ENCODE assay signal across 28 cellular contexts in genomic region chr5:30667293-30667692, GRCh38.
"Had no signal": no experiment of that assay in that cellular context is flagged by ENCODE, and none has a peak within 500 bp of the region (broad histone marks: within the 10 kb centered on the region; RNA-seq: fewer than 3 reads in every experiment).

No MANE protein-coding gene starts in this region.

- H3K9ac ChIP-seq: neural progenitor cell, parathyroid adenoma had no signal

- H3K79me2 ChIP-seq: parathyroid adenoma had no signal

- H3K27me3 ChIP-seq: neural progenitor cell, ovary, spleen, suprapubic skin, testis, tibial artery, transverse colon, upper lobe of right lung, uterus had no signal

- H3K4me1 ChIP-seq: neural progenitor cell, parathyroid adenoma, psoas muscle, spleen, suprapubic skin, testis, tibial artery, transverse colon, upper lobe of right lung, uterus had no signal

- H2AFZ ChIP-seq: neural progenitor cell, parathyroid adenoma had no signal

- H3K4me3 ChIP-seq: neural progenitor cell, ovary, psoas muscle, skin epidermis, smooth muscle cell, spleen, suprapubic skin, testis, tibial artery, transverse colon, upper lobe of right lung, uterus had no signal

- H3K27ac ChIP-seq: neural progenitor cell, ovary, parathyroid adenoma, psoas muscle, skin epidermis, spleen, suprapubic skin, testis, tibial artery, transverse colon, upper lobe of right lung, uterus had no signal

- ATAC-seq: natural killer cell; psoas muscle; right cardiac atrium; sciatic nerve; stimulated activated memory B cell treated with anti-CD40 and anti-IgM and Interleukin-4, amounts not matched to agents 10 μg/mL and 1 μg/mL and 100 μg/mL, for 72 hours; stimulated activated naive CD8-positive, alpha-beta T cell treated with anti-CD3 and anti-CD28 coated beads, Interleukin-15, amount 100 ng/mL, for 72 hours; stimulated activated naive CD8-positive, alpha-beta T cell treated with anti-CD3 and anti-CD28 coated beads, Interleukin-15, Interleukin-2, amounts not matched to agents 100 U/mL and 50 U/mL, for 24 hours; upper lobe of right lung had no signal

- H3K4me2 ChIP-seq: neural progenitor cell, smooth muscle cell had no signal

- H3K36me3 ChIP-seq: neural progenitor cell, ovary, spleen, suprapubic skin, tibial artery, transverse colon, upper lobe of right lung, uterus had no signal

- DNase-seq: natural killer cell; occipital lobe; ovary; posterior cingulate gyrus; psoas muscle; right cardiac atrium; spleen; stimulated activated CD4-positive, alpha-beta T cell treated with anti-CD3 and anti-CD28 coated beads, Interleukin-12 subunit alpha, Interleukin-12 subunit beta, amount 100 ng/mL, for 4 hours; stimulated activated CD4-positive, alpha-beta T cell treated with anti-CD3 and anti-CD28 coated beads, Interleukin-1b, Interleukin-23, amount 100 ng/mL, for 48 hours; stimulated activated CD4-positive, alpha-beta T cell treated with anti-CD3 and anti-CD28 coated beads, Interleukin-4, amount 100 ng/mL, for 1 hour; stimulated activated CD4-positive, alpha-beta T cell treated with anti-CD3 and anti-CD28 coated beads, Interleukin-4, amount 100 ng/mL, for 4 hours; stimulated activated CD8-positive, alpha-beta memory T cell treated with anti-CD3 and anti-CD28 coated beads, Interleukin-4, amount 100 ng/mL, for 48 hours; stimulated activated naive CD4-positive, alpha-beta T cell; stimulated activated naive CD8-positive, alpha-beta T cell treated with anti-CD3 and anti-CD28 coated beads, Interleukin-15, amount 100 ng/mL, for 72 hours; stimulated activated naive CD8-positive, alpha-beta T cell treated with anti-CD3 and anti-CD28 coated beads, Interleukin-15, Interleukin-2, amounts not matched to agents 100 U/mL and 50 U/mL, for 24 hours; substantia nigra; testis; tibial artery; transverse colon; upper lobe of right lung; uterus had no signal

- H3K9me3 ChIP-seq: ovary, psoas muscle, suprapubic skin, testis, tibial artery, transverse colon, upper lobe of right lung, uterus had no signal
